27 cellular contexts compared by ENCODE assay signal in the genomic region with DNA sequence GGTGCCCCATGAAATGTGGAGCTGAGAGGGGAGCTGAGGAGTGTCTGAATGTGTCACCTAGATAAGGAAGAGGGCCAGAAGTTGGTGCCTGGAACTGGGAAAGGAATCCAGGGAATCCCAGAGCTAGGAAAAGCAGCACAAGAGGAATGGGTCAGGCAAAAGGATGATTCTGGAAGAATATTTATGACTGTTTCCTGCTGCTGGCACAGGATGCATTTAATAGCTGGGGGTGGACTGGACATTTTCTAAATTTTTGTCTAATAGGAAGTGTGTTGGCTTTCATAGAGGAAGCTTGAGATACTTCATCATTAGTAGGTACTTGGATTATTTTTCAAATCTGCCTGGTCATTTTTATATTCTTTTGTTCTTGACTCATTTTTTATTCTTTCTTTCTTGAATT. TPM values are rescaled to one million over a fixed set of nuclear protein-coding genes. Genes with fewer than 3 reads are reported as not detected.
A peak's percentile ranks its signal among the peaks of the same experiment; 100 is the strongest.
DNase-seq lines count a peak whose midpoint lies in the region; ATAC-seq, FAIRE-seq and TF ChIP-seq lines count a peak whose summit lies in the region.
"Had no signal": no experiment of that assay in that cellular context is flagged by ENCODE, and none has a peak within 500 bp of the region (broad histone marks: within the 10 kb centered on the region; RNA-seq: fewer than 3 reads in every experiment).

No MANE protein-coding gene starts in this region.

- peaks cover 65% of the 10 kb centered on the region for H3K4me1 ChIP-seq in PC-9 (replicated peaks; ENCODE audit: insufficient read depth)
- peaks cover 16 to 18% of the 10 kb centered on the region in 2 donors for H3K4me1 ChIP-seq in thyroid gland
- no peaks in the 10 kb centered on the region for H3K4me1 ChIP-seq in kidney (ENCODE audit: control insufficient read depth in 1 of 2, insufficient read depth in 1 of 2, low read depth in 1 of 2, low read length in 2 of 2)
- H3K4me1 ChIP-seq: BE2C had no signal

- H3K27ac ChIP-seq in PC-9: peak overlapping the region; percentile 45
- peak overlapping the region in 2 of 3 donors; percentile 7 to 46 for H3K27ac ChIP-seq in thyroid gland
- no peak overlapping the region for H3K27ac ChIP-seq in kidney (ENCODE audit: low read depth in 2 of 2, low read length in 2 of 2)
- H3K27ac ChIP-seq: RWPE1 had no signal

- no peak for DNase-seq in PC-9
- peak; percentile 60 to 64 for DNase-seq in lung microvascular endothelial cell (ENCODE audit: low read depth in 2 of 2)
- DNase-seq in thyroid gland: no peak
- DNase-seq in stimulated activated CD4-positive, alpha-beta T cell treated with anti-CD3 and anti-CD28 coated beads, Interleukin-4, amount 100 ng/mL, for 1 hour: no peak
- no peak for DNase-seq in kidney
- DNase-seq: BE2C; CD8-positive, alpha-beta memory T cell; DMS153; DND-41; KG1; MM.1S; NCI-H2029 treated with DMSO at 0.1 percent for 48 hours; NCI-H446 treated with DMSO at 0.1 percent for 48 hours; NCI-H526; SHP77 treated with DMSO at 0.1 percent for 48 hours had no signal

- no peaks in the 10 kb centered on the region for H3K9me2 ChIP-seq in PC-9 (ENCODE audit: insufficient read depth)

- FAIRE-seq in kidney (lab: Jason Lieb, UNC): no peak
- FAIRE-seq: G401.6, GM12891, GM19239 had no signal

- TF ChIP-seq CTCF in GM12873 (IDR thresholded peaks at IDR 0.05; ENCODE audit: insufficient read depth, low read depth, low read length, missing control alignments) (peak; percentile 0), PC-9 (conservative IDR thresholded peaks at IDR 0.05) (no peak), thyroid gland (IDR thresholded peaks at IDR 0.05) (no peak), kidney (IDR thresholded peaks at IDR 0.05; ENCODE audit: borderline replicate concordance, extremely low read depth, insufficient read depth) (no peak)

- no peaks in the 10 kb centered on the region for H3K79me2 ChIP-seq in PC-9 (ENCODE audit: low read depth)

- CTCF ChIA-PET in PC-9 (lab: Charles Lee): interaction anchor here (0.5 to 1.7 kb wide), 4 partner anchors 32 to 660 kb away, joined by 3 to 5 read pairs (median 4); partner anchors contain the start of gene ZDHHC13

- POLR2A ChIA-PET in PC-9 (lab: Charles Lee; ENCODE audit: unreplicated experiment): no interaction called here

- H2AFZ ChIP-seq in PC-9: no peak overlapping the region

- H4K20me1 ChIP-seq in PC-9 (ENCODE audit: insufficient read depth): no peaks in the 10 kb centered on the region

- no TSS peak for BruUV-seq in PC-9 (replicated peaks; lab: Mats Ljungman, UMichigan)

- no peaks in the 10 kb centered on the region for H3K9me3 ChIP-seq in PC-9 (ENCODE audit: insufficient read depth, low read depth)
- H3K9me3 ChIP-seq in thyroid gland: no peaks in the 10 kb centered on the region
- H3K9me3 ChIP-seq in kidney (ENCODE audit: control insufficient read depth in 1 of 2, low read length in 2 of 2): no peaks in the 10 kb centered on the region
- H3K9me3 ChIP-seq: BE2C had no signal

- ATAC-seq in HG03045 (IDR thresholded peaks at IDR 0.05; ENCODE audit: unreplicated experiment): no peak
- ATAC-seq in GM18870 (IDR thresholded peaks at IDR 0.05; ENCODE audit: unreplicated experiment): no peak
- ATAC-seq: HCT116 had no signal

- intact Hi-C loops in PC-9 (cut with micrococcal nuclease; ENCODE audit: unreplicated experiment) (loop anchor here (2.0 to 10.0 kb wide), 3 partner anchors 25 to 727 kb away; partner anchors contain the start of gene E2F8), thyroid gland (cut with DNase I) (loop anchor here (10.0 kb wide), 1 partner anchor 1057 kb away; no protein-coding TSS in a partner anchor), kidney (cut with DNase I) (loop anchor here (10.0 kb wide), 1 partner anchor 477 kb away; no protein-coding TSS in a partner anchor)

- peaks cover 33% of the 10 kb centered on the region for H3F3A ChIP-seq in PC-9 (ENCODE audit: insufficient read depth, low read depth)

- TF ChIP-seq POLR2A in thyroid gland (IDR thresholded peaks at IDR 0.05): no peak

- H3K36me3 ChIP-seq in PC-9 (ENCODE audit: low read depth) (no peaks in the 10 kb centered on the region), thyroid gland (no peaks in the 10 kb centered on the region), kidney (ENCODE audit: control insufficient read depth in 1 of 2, insufficient read depth in 2 of 2, low read length in 2 of 2) (no peaks in the 10 kb centered on the region)
- H3K36me3 ChIP-seq: BE2C had no signal

- H3K27me3 ChIP-seq in PC-9 (ENCODE audit: insufficient read depth, low read depth): no peaks in the 10 kb centered on the region
- no peaks in the 10 kb centered on the region for H3K27me3 ChIP-seq in thyroid gland
- H3K27me3 ChIP-seq: BE2C had no signal

- H3K4me3 ChIP-seq in PC-9: no peak overlapping the region
- no peak overlapping the region for H3K4me3 ChIP-seq in thyroid gland (replicated peaks in 1 of 3)
- H3K4me3 ChIP-seq in kidney (ENCODE audit: low read length in 2 of 2): no peak overlapping the region

- H3K9ac ChIP-seq in kidney (ENCODE audit: low read length in 2 of 2): no peak overlapping the region

- H3K4me2 ChIP-seq in PC-9: peak overlapping the region; percentile 21; the same call in 1 of the 2 replicates

RNA-seq across cellular contexts. Expression of gene MRGPRX2, which starts 17.4 kb away (rescaled TPM):
- total RNA-seq in PC-9 (2021) (not detected in 2 replicates), lung microvascular endothelial cell (not detected in 2 replicates), thyroid gland (not detected), kidney (0.28 TPM)
- not detected for polyA plus RNA-seq in kidney (ENCODE audit: insufficient read depth, low read depth, low replicate concordance)
- total RNA-seq: A673; CD8-positive, alpha-beta memory T cell; H4; HT-29 had no signal
- polyA plus RNA-seq: CD14-positive monocyte; CD8-positive, alpha-beta memory T cell had no signal

RNA-seq across cellular contexts. Expression of gene ZDHHC13, which starts 39.0 kb away (rescaled TPM):
- total RNA-seq in PC-9 (2021) (31.5 and 35.5 TPM in 2 replicates), lung microvascular endothelial cell (13.9 and 25.7 TPM in 2 replicates), thyroid gland (10 to 100 TPM; 19.5 to 26.9 (median 24.7) TPM), kidney (18.9 TPM)
- polyA plus RNA-seq in kidney (ENCODE audit: insufficient read depth, low read depth, low replicate concordance): 13.1 TPM

Comparison
In these comparisons a context has a peak if more than half of its experiments do, and no peak if none do; other contexts are left out.
1. DNase-seq: peak in lung microvascular endothelial cell (2 of 2); none in PC-9 (0 of 2), thyroid gland (0 of 2), stimulated activated CD4-positive, alpha-beta T cell treated with anti-CD3 and anti-CD28 coated beads, Interleukin-4, amount 100 ng/mL, for 1 hour (single experiment) and kidney (single experiment).
2. H3K27ac ChIP-seq: peak in PC-9 (single experiment) and thyroid gland (2 of 3); none in kidney (0 of 2).